In genomic region chr13:43058318-43058674, GRCh38 we compare ENCODE assay signal across 9 cellular contexts. TPM values are rescaled to one million over a fixed set of nuclear protein-coding genes. Genes with fewer than 3 reads are reported as not detected.
DNase-seq lines count a peak whose midpoint lies in the region; ATAC-seq lines count a peak whose summit lies in the region.
"Had no signal": no experiment of that assay in that cellular context is flagged by ENCODE, and none has a peak within 500 bp of the region (broad histone marks: within the 10 kb centered on the region; RNA-seq: fewer than 3 reads in every experiment).

No MANE protein-coding gene starts in this region.

- no peaks in the 10 kb centered on the region for H3K36me3 ChIP-seq in mesendoderm (ENCODE audit: control insufficient read depth, insufficient read depth, low read length)

- no peak overlapping the region for H4K5ac ChIP-seq in mesendoderm (ENCODE audit: low read length)

- no peaks in the 10 kb centered on the region for H3K27me3 ChIP-seq in mesendoderm (ENCODE audit: insufficient read depth, low read length, poor library complexity)

- DNase-seq in LHCN-M2 (ENCODE audit: low read depth) (peak; percentile 65), amniotic epithelial cell (ENCODE audit: low read depth) (peak; percentile 67), mesendoderm (peak; percentile 83), mucosa of gallbladder (ENCODE audit: low spot score) (no peak), NCI-H446 treated with DMSO at 0.1 percent for 48 hours (lab: John Stamatoyannopoulos, UW) (no peak)
- DNase-seq: psoas muscle had no signal

- ATAC-seq in GM18858 (IDR thresholded peaks at IDR 0.05; ENCODE audit: unreplicated experiment), result peak; percentile 8
- ATAC-seq in GM18519 (IDR thresholded peaks at IDR 0.05; ENCODE audit: low FRiP score, unreplicated experiment), result no peak
- ATAC-seq in HG02852 (IDR thresholded peaks at IDR 0.05; ENCODE audit: unreplicated experiment), result no peak

- no peaks in the 10 kb centered on the region for H3K79me2 ChIP-seq in mesendoderm (ENCODE audit: control insufficient read depth, insufficient read depth, low read length)

- no peak overlapping the region for H3K23ac ChIP-seq in mesendoderm (ENCODE audit: low read length)

- peak overlapping the region; percentile 92 for H2AK5ac ChIP-seq in mesendoderm (ENCODE audit: low read length)

- H3K4ac ChIP-seq in mesendoderm (ENCODE audit: low read depth, low read length), result peak overlapping the region; percentile 83

- WGBS in mesendoderm (ENCODE audit: extremely low coverage, insufficient coverage, low lambda C conversion rate), result no CpG with 5 or more reads among the region's 1 CpG

- no peaks in the 10 kb centered on the region for H3K79me1 ChIP-seq in mesendoderm (ENCODE audit: low read length)

- peak overlapping the region; percentile 95 for H2BK5ac ChIP-seq in mesendoderm (ENCODE audit: low read length)

- H2BK15ac ChIP-seq in mesendoderm (replicated peaks; ENCODE audit: low read depth), result no peak overlapping the region

- peak overlapping the region; percentile 33 for H3K9ac ChIP-seq in mesendoderm (ENCODE audit: low read length)

- peak overlapping the region; percentile 75 for H3K27ac ChIP-seq in mesendoderm (ENCODE audit: low read depth, low read length)
- H3K27ac ChIP-seq: psoas muscle had no signal

- no peak overlapping the region for H3K4me3 ChIP-seq in mesendoderm (ENCODE audit: low read length)
- H3K4me3 ChIP-seq: psoas muscle had no signal

- peak overlapping the region; percentile 42 for H3K18ac ChIP-seq in mesendoderm (ENCODE audit: low read length)

- H3K4me2 ChIP-seq in mesendoderm (ENCODE audit: low read length), result no peak overlapping the region

- peaks cover 15% of the 10 kb centered on the region for H3K4me1 ChIP-seq in mesendoderm (ENCODE audit: control insufficient read depth, low read depth, low read length)

- no peak overlapping the region for H4K8ac ChIP-seq in mesendoderm (ENCODE audit: low read depth, low read length)

- H3K56ac ChIP-seq in mesendoderm (ENCODE audit: low read length), result peak overlapping the region; percentile 81

- H2BK120ac ChIP-seq in mesendoderm (ENCODE audit: low read depth, low read length), result peak overlapping the region; percentile 16

RNA-seq across cellular contexts. Expression of gene DNAJC15, which starts 34.9 kb away (rescaled TPM):
- total RNA-seq in LHCN-M2 (2014; rRNA removed), result 7.2 and 9.8 TPM in 2 replicates
- polyA plus RNA-seq in LHCN-M2 (2012), result 25.4 TPM
- polyA plus RNA-seq in mesendoderm (2013, experiment 1 of 2), result 3.6 TPM
- 3.7 TPM for polyA plus RNA-seq in mesendoderm (2013, experiment 2 of 2)
- 17.6 TPM for total RNA-seq in mucosa of gallbladder

Comparison
In these comparisons a context has a peak if more than half of its experiments do, and no peak if none do; other contexts are left out.
1. DNase-seq: peak in LHCN-M2 (single experiment), amniotic epithelial cell (single experiment) and mesendoderm (single experiment); none in mucosa of gallbladder (single experiment) and NCI-H446 treated with DMSO at 0.1 percent for 48 hours (single experiment).